Comparison of ENCODE assay signal across 10 cellular contexts in the genomic region with DNA sequence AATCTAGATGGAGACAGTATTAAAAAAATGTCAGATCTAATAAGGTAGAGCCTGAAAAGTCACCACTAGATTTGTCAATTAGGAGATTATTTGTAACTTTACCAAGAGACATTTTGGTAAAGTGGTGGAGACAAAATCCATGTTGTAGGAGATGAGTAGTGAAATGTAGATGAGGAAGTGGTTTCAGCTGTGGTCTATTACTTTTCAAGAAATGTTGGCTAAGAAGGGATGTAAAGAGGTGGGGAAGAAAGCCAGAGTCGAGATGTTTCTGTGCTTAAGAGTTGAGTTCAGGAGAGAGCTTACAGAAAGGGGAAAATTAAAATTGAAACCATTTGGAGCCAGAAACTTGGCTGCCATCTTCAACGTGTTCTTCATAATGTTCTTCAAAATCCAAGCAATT.
"Had no signal": no experiment of that assay in that cellular context is flagged by ENCODE, and none has a peak within 500 bp of the region (broad histone marks: within the 10 kb centered on the region; RNA-seq: fewer than 3 reads in every experiment).

No MANE protein-coding gene starts in this region.

- H2AFZ ChIP-seq: hepatocyte had no signal

- H3K36me3 ChIP-seq: ovary, suprapubic skin, upper lobe of left lung had no signal

- H3K4me2 ChIP-seq: hepatocyte had no signal

- H3K27me3 ChIP-seq: body of pancreas, hepatocyte, ovary, suprapubic skin, upper lobe of left lung had no signal

- H3K9me3 ChIP-seq: body of pancreas, ovary, suprapubic skin, upper lobe of left lung had no signal

- H3K27ac ChIP-seq: body of pancreas, hepatocyte, ovary, suprapubic skin, upper lobe of left lung had no signal

- DNase-seq: activated CD4-positive, alpha-beta T cell treated with anti-CD3 and anti-CD28 coated beads for 48 hours; activated naive CD4-positive, alpha-beta T cell treated with anti-CD3 and anti-CD28 coated beads, Interleukin-2, amount 10 ng/mL, durations not matched to agents 7 days and 5 days; body of pancreas; mesendoderm; ovary; stimulated activated CD4-positive, alpha-beta T cell treated with anti-CD3 and anti-CD28 coated beads, Interleukin-12 subunit alpha, Interleukin-12 subunit beta, amount 100 ng/mL, for 4 hours; stimulated activated naive CD4-positive, alpha-beta T cell; upper lobe of left lung had no signal

- H3K4me3 ChIP-seq: body of pancreas, hepatocyte, ovary, suprapubic skin, upper lobe of left lung had no signal
